ENCODE assay signal across 1 cellular context in genomic region chr11:8803973-8804372, GRCh38.
TF ChIP-seq lines count a peak whose summit lies in the region.

No MANE protein-coding gene starts in this region.

TF ChIP-seq in IMR-90, 13 proteins besides CTCF, POLR2A, EP300 and RAD21:
- TF ChIP-seq USF2 (IDR thresholded peaks at IDR 0.05; ENCODE audit: low read depth, low read length), result no peak
- TF ChIP-seq CHD1 (IDR thresholded peaks at IDR 0.05; ENCODE audit: low read depth, low read length), result no peak
- TF ChIP-seq NFE2L2 (IDR thresholded peaks at IDR 0.05; ENCODE audit: low read depth, low read length), result no peak
- no peak for TF ChIP-seq RFX5 (IDR thresholded peaks at IDR 0.05; ENCODE audit: low read depth, low read length)
- no peak for TF ChIP-seq SMC3 (IDR thresholded peaks at IDR 0.05; ENCODE audit: low read depth, low read length)
- TF ChIP-seq ELK1 (IDR thresholded peaks at IDR 0.05; ENCODE audit: borderline replicate concordance, low read depth, low read length), result no peak
- no peak for TF ChIP-seq MAFK (IDR thresholded peaks at IDR 0.05; ENCODE audit: low read depth, low read length)
- no peak for TF ChIP-seq BHLHE40 (IDR thresholded peaks at IDR 0.05; ENCODE audit: low read depth, low read length)
- no peak for TF ChIP-seq MAZ (IDR thresholded peaks at IDR 0.05; ENCODE audit: borderline replicate concordance, low read depth, low read length)
- no peak for TF ChIP-seq MXI1 (IDR thresholded peaks at IDR 0.05; ENCODE audit: borderline replicate concordance, low read depth, low read length)
- no peak for TF ChIP-seq FOS (IDR thresholded peaks at IDR 0.05; ENCODE audit: low read depth, low read length)
- TF ChIP-seq RCOR1 (IDR thresholded peaks at IDR 0.05; ENCODE audit: insufficient replicate concordance, low read length), result no peak
- TF ChIP-seq CEBPB (IDR thresholded peaks at IDR 0.05; ENCODE audit: low read depth, low read length), result no peak
